9 cellular contexts compared by ENCODE assay signal in the genomic region with DNA sequence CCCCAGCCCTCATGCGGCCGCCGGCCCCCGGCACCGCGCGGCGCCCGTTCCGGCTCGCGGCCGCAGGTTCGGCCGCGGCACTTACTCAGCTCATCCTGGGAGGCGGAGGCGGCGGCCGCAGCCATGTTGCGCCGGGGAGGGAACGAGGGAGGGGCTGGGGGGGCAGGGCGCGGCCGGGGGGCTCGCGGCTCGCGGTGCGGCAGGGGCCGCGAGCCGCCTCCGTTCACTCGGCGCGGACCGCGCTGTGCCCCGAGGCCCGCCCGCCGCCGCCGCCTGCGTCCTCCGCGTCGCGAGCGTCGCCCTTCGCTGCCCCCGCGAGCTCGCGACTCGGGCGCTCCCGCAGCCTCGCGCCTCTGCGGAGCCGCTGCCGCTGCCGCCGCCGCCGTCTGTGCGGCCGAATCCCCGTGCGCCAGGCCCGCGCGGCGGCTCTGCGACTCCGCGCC. TPM values are rescaled to one million over a fixed set of nuclear protein-coding genes. Genes with fewer than 3 reads are reported as not detected.
DNase-seq lines count a peak whose midpoint lies in the region; ATAC-seq and TF ChIP-seq lines count a peak whose summit lies in the region.
"Had no signal": no experiment of that assay in that cellular context is flagged by ENCODE, and none has a peak within 500 bp of the region (broad histone marks: within the 10 kb centered on the region; RNA-seq: fewer than 3 reads in every experiment).

No MANE protein-coding gene starts in this region.

- no peaks in the 10 kb centered on the region for H3K9me3 Mint-ChIP-seq in stimulated activated effector memory CD8-positive, alpha-beta T cell treated with anti-CD3 and anti-CD28 coated beads, Interleukin-12 subunit alpha, Interleukin-12 subunit beta, amount 100 ng/mL, for 72 hours
- no peaks in the 10 kb centered on the region for H3K9me3 Mint-ChIP-seq in progenitor cell of endocrine pancreas (ENCODE audit: low read depth)

- ATAC-seq in GM19324 (IDR thresholded peaks at IDR 0.05; ENCODE audit: low FRiP score, unreplicated experiment) (peak; percentile 41), HG03378 (IDR thresholded peaks at IDR 0.05; ENCODE audit: unreplicated experiment) (peak; percentile 14)
- peak; percentile 53 for ATAC-seq in stimulated activated effector memory CD8-positive, alpha-beta T cell treated with anti-CD3 and anti-CD28 coated beads, Interleukin-12 subunit alpha, Interleukin-12 subunit beta, amount 100 ng/mL, for 72 hours

- peak overlapping the region; percentile 95 for H3K4me3 ChIP-seq in choroid plexus epithelial cell (ENCODE audit: low read depth, low read length)

- H3K27me3 Mint-ChIP-seq in progenitor cell of endocrine pancreas: peaks cover 2% of the 10 kb centered on the region
- H3K27me3 Mint-ChIP-seq: activated naive CD8-positive, alpha-beta T cell had no signal

- DNase-seq in COR-L47 (lab: John Stamatoyannopoulos, UW): peak; percentile 54
- peak; percentile 42 for DNase-seq in T-helper 9 cell
- no peak for DNase-seq in choroid plexus epithelial cell (ENCODE audit: low read depth)
- peak; percentile 58 for DNase-seq in midbrain (lab: John Stamatoyannopoulos, UW)
- no peak for DNase-seq in stimulated activated effector memory CD8-positive, alpha-beta T cell treated with anti-CD3 and anti-CD28 coated beads, Interleukin-12 subunit alpha, Interleukin-12 subunit beta, amount 100 ng/mL, for 72 hours (ENCODE audit: low spot score in 2 of 2)
- no peak for DNase-seq in progenitor cell of endocrine pancreas (ENCODE audit: low spot score, unreplicated experiment)

- H3K4me1 Mint-ChIP-seq in stimulated activated effector memory CD8-positive, alpha-beta T cell treated with anti-CD3 and anti-CD28 coated beads, Interleukin-12 subunit alpha, Interleukin-12 subunit beta, amount 100 ng/mL, for 72 hours: peaks cover 34% of the 10 kb centered on the region
- peaks cover 12% of the 10 kb centered on the region for H3K4me1 Mint-ChIP-seq in progenitor cell of endocrine pancreas (ENCODE audit: low read depth)

- TF ChIP-seq CTCF in choroid plexus epithelial cell (conservative IDR thresholded peaks at IDR 0.05; ENCODE audit: low read depth, low read length) (no peak), progenitor cell of endocrine pancreas (IDR thresholded peaks at IDR 0.05; ENCODE audit: unreplicated experiment) (no peak)

- H3K27ac Mint-ChIP-seq in stimulated activated effector memory CD8-positive, alpha-beta T cell treated with anti-CD3 and anti-CD28 coated beads, Interleukin-12 subunit alpha, Interleukin-12 subunit beta, amount 100 ng/mL, for 72 hours: no peak overlapping the region
- no peak overlapping the region for H3K27ac Mint-ChIP-seq in progenitor cell of endocrine pancreas

- peaks cover 21% of the 10 kb centered on the region for H3K36me3 Mint-ChIP-seq in stimulated activated effector memory CD8-positive, alpha-beta T cell treated with anti-CD3 and anti-CD28 coated beads, Interleukin-12 subunit alpha, Interleukin-12 subunit beta, amount 100 ng/mL, for 72 hours
- no peaks in the 10 kb centered on the region for H3K36me3 Mint-ChIP-seq in progenitor cell of endocrine pancreas (ENCODE audit: insufficient read depth)

- H3K4me3 Mint-ChIP-seq in stimulated activated effector memory CD8-positive, alpha-beta T cell treated with anti-CD3 and anti-CD28 coated beads, Interleukin-12 subunit alpha, Interleukin-12 subunit beta, amount 100 ng/mL, for 72 hours: peak overlapping the region; percentile 75
- H3K4me3 Mint-ChIP-seq in progenitor cell of endocrine pancreas (ENCODE audit: low read depth): no peak overlapping the region

RNA-seq across cellular contexts. Expression of a gene that starts 0.7 kb away (rescaled TPM):
- 116 and 117 TPM in 2 replicates for total RNA-seq in progenitor cell of endocrine pancreas

RNA-seq across cellular contexts. Expression of a gene that starts 41.5 kb away (rescaled TPM):
- total RNA-seq in progenitor cell of endocrine pancreas: 20.3 and 21.7 TPM in 2 replicates

Comparison
In these comparisons a context has a peak if more than half of its experiments do, and no peak if none do; other contexts are left out.
1. DNase-seq: peak in COR-L47 (single experiment), T-helper 9 cell (single experiment) and midbrain (single experiment); none in choroid plexus epithelial cell (single experiment), stimulated activated effector memory CD8-positive, alpha-beta T cell treated with anti-CD3 and anti-CD28 coated beads, Interleukin-12 subunit alpha, Interleukin-12 subunit beta, amount 100 ng/mL, for 72 hours (0 of 2) and progenitor cell of endocrine pancreas (single experiment).
2. Peak in every context shown above with its lines, with median percentiles within 50 percentile points of each other: ATAC-seq.